ENCODE assay signal across 29 cellular contexts in the genomic region with DNA sequence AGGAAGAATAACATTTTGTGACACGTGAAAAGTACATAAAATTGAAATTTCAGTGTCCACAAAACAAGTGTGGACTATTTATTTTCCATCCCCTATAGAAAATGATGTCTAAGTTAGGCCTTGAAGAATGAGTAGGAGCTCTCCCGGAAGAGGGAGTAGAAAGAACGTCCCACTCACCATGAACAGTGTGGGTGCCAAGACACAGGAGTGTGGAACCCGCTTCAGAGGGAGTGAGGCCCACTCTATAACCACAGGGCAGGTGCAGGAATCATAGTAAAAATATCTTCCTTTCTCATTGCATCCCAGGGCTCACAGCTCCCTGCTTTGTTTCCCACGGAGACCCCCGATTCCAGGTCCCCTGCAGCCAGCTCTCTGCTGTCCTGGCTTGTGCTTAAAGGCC. TPM values are rescaled to one million over a fixed set of nuclear protein-coding genes. Genes with fewer than 3 reads are reported as not detected.
"Had no signal": no experiment of that assay in that cellular context is flagged by ENCODE, and none has a peak within 500 bp of the region (broad histone marks: within the 10 kb centered on the region; RNA-seq: fewer than 3 reads in every experiment).

No MANE protein-coding gene starts in this region.

- H3K36me3 ChIP-seq: ascending aorta, brain microvascular endothelial cell, colonic mucosa, gastrocnemius medialis had no signal

- DNase-seq: activated CD4-positive, alpha-beta memory T cell treated with anti-CD3 and anti-CD28 coated beads for 36 hours; activated CD4-positive, alpha-beta T cell treated with anti-CD3 and anti-CD28 coated beads for 36 hours; activated CD4-positive, alpha-beta T cell treated with anti-CD3 and anti-CD28 coated beads, Interleukin-2, amount 10 ng/mL, durations not matched to agents 24 days and 14 days; activated CD4-positive, CD25-positive, alpha-beta regulatory T cell; activated CD4-positive, CD25-positive, alpha-beta regulatory T cell treated with anti-CD3 and anti-CD28 coated beads, Interleukin-2, amount 50 U/mL, for 72 hours; activated CD8-positive, alpha-beta memory T cell treated with anti-CD3 and anti-CD28 coated beads, Interleukin-2, amount 10 ng/mL, durations not matched to agents 7 days and 5 days; activated CD8-positive, alpha-beta memory T cell treated with anti-CD3 and anti-CD28 coated beads, Interleukin-2, amount 50 U/mL, for 4 hours; activated CD8-positive, alpha-beta T cell treated with anti-CD3 and anti-CD28 coated beads, Interleukin-2, amount 10 ng/mL, durations not matched to agents 7 days and 5 days; activated gamma-delta T cell; activated naive CD4-positive, alpha-beta T cell; activated naive CD4-positive, alpha-beta T cell treated with anti-CD3 and anti-CD28 coated beads, Interleukin-2, amount 10 ng/mL, durations not matched to agents 7 days and 5 days; activated naive CD8-positive, alpha-beta T cell treated with anti-CD3 and anti-CD28 coated beads, Interleukin-2, amount 10 ng/mL, durations not matched to agents 7 days and 5 days; activated T-cell treated with anti-CD3 and anti-CD28 coated beads for 4 hours; activated T-cell treated with anti-CD3 and anti-CD28 coated beads, Interleukin-2, amount 50 U/mL, for 24 hours; activated T-cell treated with anti-CD3 and anti-CD28 coated beads, Interleukin-2, amount 50 U/mL, for 72 hours; brain microvascular endothelial cell; colonic mucosa; effector memory CD4-positive, alpha-beta T cell; erythroblast; foreskin keratinocyte; gastrocnemius medialis; glutamatergic neuron; T-helper 2 cell had no signal

- H3K4me3 ChIP-seq: ascending aorta, colonic mucosa, gastrocnemius medialis had no signal

- H3K4me1 ChIP-seq: ascending aorta, colonic mucosa, foreskin keratinocyte, gastrocnemius medialis had no signal

- ATAC-seq: activated CD4-positive, alpha-beta T cell treated with anti-CD3 and anti-CD28 coated beads for 36 hours; activated CD8-positive, alpha-beta memory T cell treated with anti-CD3 and anti-CD28 coated beads, Interleukin-2, amount 10 ng/mL, durations not matched to agents 7 days and 5 days; activated CD8-positive, alpha-beta T cell treated with anti-CD3 and anti-CD28 coated beads, Interleukin-2, amount 10 ng/mL, durations not matched to agents 7 days and 5 days; activated naive CD4-positive, alpha-beta T cell treated with anti-CD3 and anti-CD28 coated beads, Interleukin-2, amount 50 U/mL, for 72 hours; activated T-cell treated with anti-CD3 and anti-CD28 coated beads, Interleukin-2, amount 50 U/mL, for 72 hours; foreskin keratinocyte; gastrocnemius medialis had no signal

- H3K9me3 ChIP-seq: ascending aorta, colonic mucosa, esophagus muscularis mucosa, gastrocnemius medialis had no signal

- H3K27me3 ChIP-seq: ascending aorta had no signal

- H3K27ac ChIP-seq: ascending aorta, brain microvascular endothelial cell, colonic mucosa, esophagus muscularis mucosa, foreskin keratinocyte, gastrocnemius medialis had no signal

RNA-seq across cellular contexts. Expression of a gene that starts 5.2 kb away (rescaled TPM):
- total RNA-seq: activated CD4-positive, alpha-beta memory T cell treated with anti-CD3 and anti-CD28 coated beads for 36 hours; activated CD4-positive, alpha-beta T cell treated with anti-CD3 and anti-CD28 coated beads for 36 hours; activated CD4-positive, alpha-beta T cell treated with anti-CD3 and anti-CD28 coated beads, Interleukin-2, amount 10 ng/mL, durations not matched to agents 24 days and 14 days; activated CD8-positive, alpha-beta memory T cell treated with anti-CD3 and anti-CD28 coated beads for 36 hours; activated CD8-positive, alpha-beta memory T cell treated with anti-CD3 and anti-CD28 coated beads, Interleukin-2, amount 10 ng/mL, durations not matched to agents 7 days and 5 days; activated CD8-positive, alpha-beta T cell treated with anti-CD3 and anti-CD28 coated beads, Interleukin-2, amount 10 ng/mL, durations not matched to agents 7 days and 5 days; activated naive CD4-positive, alpha-beta T cell treated with anti-CD3 and anti-CD28 coated beads, Interleukin-2, amount 50 U/mL, for 72 hours; activated naive CD8-positive, alpha-beta T cell treated with anti-CD3 and anti-CD28 coated beads, Interleukin-2, amount 10 ng/mL, durations not matched to agents 7 days and 5 days; activated T-cell treated with anti-CD3 and anti-CD28 coated beads, Interleukin-2, amount 50 U/mL, for 72 hours; ascending aorta; bronchial epithelial cell; gastrocnemius medialis; T-helper 1 cell treated with Interleukin-12 subunit alpha and Interleukin-12 subunit beta and Interleukin-4 antibody, amounts not matched to agents 30 ng/mL and 1 ng/mL, for 36 hours had no signal
